In the genomic region with DNA sequence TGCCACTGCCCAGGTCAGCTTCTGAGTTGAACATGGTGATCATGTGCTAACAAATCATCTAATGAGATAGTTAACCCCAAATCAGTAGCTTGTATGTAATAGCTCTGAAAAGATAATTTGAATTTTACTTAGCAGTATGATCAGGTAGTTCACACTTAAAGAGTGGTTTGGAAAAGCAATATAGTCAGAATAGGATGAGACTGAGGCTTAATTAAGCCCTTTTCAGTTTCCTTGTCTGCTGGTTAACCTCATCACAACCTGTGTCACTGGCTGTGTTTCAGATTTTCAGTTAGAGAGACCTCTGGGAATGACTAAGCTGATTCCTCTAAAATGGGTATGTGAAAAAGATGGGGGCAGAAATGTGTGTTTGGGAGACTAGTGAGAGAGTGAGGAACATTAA, we compare ENCODE assay signal across 1 cellular context.
TF ChIP-seq lines count a peak whose summit lies in the region.

No MANE protein-coding gene starts in this region.

TF ChIP-seq in SK-N-SH, 30 proteins besides CTCF, POLR2A, EP300 and RAD21 (continued from another document):
- TF ChIP-seq, protein P1, sequence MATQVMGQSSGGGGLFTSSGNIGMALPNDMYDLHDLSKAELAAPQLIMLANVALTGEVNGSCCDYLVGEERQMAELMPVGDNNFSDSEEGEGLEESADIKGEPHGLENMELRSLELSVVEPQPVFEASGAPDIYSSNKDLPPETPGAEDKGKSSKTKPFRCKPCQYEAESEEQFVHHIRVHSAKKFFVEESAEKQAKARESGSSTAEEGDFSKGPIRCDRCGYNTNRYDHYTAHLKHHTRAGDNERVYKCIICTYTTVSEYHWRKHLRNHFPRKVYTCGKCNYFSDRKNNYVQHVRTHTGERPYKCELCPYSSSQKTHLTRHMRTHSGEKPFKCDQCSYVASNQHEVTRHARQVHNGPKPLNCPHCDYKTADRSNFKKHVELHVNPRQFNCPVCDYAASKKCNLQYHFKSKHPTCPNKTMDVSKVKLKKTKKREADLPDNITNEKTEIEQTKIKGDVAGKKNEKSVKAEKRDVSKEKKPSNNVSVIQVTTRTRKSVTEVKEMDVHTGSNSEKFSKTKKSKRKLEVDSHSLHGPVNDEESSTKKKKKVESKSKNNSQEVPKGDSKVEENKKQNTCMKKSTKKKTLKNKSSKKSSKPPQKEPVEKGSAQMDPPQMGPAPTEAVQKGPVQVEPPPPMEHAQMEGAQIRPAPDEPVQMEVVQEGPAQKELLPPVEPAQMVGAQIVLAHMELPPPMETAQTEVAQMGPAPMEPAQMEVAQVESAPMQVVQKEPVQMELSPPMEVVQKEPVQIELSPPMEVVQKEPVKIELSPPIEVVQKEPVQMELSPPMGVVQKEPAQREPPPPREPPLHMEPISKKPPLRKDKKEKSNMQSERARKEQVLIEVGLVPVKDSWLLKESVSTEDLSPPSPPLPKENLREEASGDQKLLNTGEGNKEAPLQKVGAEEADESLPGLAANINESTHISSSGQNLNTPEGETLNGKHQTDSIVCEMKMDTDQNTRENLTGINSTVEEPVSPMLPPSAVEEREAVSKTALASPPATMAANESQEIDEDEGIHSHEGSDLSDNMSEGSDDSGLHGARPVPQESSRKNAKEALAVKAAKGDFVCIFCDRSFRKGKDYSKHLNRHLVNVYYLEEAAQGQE (IDR thresholded peaks at IDR 0.05; ENCODE audit: low read depth, low read length) = no peak
- TF ChIP-seq TAF1 (IDR thresholded peaks at IDR 0.05; ENCODE audit: borderline replicate concordance, low read depth, low read length) = no peak
- TF ChIP-seq MXI1 (IDR thresholded peaks at IDR 0.05; ENCODE audit: low read depth, low read length) = no peak
